9 cellular contexts compared by ENCODE assay signal in the genomic region with DNA sequence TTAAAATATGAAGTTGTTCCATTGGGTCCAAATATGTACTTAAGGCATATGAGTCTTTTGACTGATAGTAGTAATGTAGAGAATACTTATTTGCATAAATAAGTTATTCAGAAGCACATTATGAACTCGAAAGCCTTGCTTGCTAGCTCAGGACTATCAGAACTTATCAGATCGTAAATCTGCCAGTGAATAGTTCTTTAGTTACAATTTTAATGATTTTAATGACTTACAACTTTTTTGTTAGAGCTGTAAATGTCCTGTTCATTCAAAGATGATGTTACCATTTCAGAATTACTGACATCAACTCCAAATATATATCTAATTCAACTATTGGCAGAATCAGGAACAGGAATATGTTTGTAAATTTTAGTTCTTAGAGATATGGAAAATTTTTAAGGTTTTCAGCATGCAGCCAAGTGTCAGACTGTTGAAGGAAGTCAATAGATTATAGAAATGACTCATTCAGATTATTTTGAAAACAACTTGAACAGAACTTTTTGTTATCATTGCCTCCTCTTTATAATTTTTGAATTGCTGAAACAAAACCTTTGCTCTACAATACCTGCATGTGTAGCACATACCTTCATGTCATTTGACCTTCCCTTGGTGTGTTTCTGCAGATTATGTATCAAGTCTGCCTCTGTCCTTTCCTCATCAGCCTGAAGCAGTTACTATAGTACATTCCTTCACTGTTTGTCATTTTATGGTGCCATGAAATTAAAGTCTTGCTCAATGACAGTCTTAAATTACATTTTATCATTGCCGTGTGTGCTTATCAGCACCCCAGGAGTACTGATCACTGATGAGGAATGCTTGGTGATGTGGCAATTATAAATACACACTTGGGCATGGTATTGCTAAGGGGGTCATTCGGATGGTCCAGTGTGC.
DNase-seq lines count a peak whose midpoint lies in the region; ATAC-seq, FAIRE-seq and TF ChIP-seq lines count a peak whose summit lies in the region.
"Had no signal": no experiment of that assay in that cellular context is flagged by ENCODE, and none has a peak within 500 bp of the region (broad histone marks: within the 10 kb centered on the region; RNA-seq: fewer than 3 reads in every experiment).

No MANE protein-coding gene starts in this region.

- no peaks in the 10 kb centered on the region for H3K79me2 ChIP-seq in parathyroid adenoma

- peak; percentile 8 for FAIRE-seq in RCC 7860 (lab: Jason Lieb, UNC)

- H3K36me3 ChIP-seq in parathyroid adenoma (ENCODE audit: control insufficient read depth, insufficient read depth, low read length), result no peaks in the 10 kb centered on the region

- H2AFZ ChIP-seq in parathyroid adenoma, result no peak overlapping the region

- peaks cover 3% of the 10 kb centered on the region for H3K4me1 ChIP-seq in parathyroid adenoma

- H3K27me3 ChIP-seq in parathyroid adenoma (ENCODE audit: control insufficient read depth, insufficient read depth, low read length), result no peaks in the 10 kb centered on the region

- H3K9me3 ChIP-seq in parathyroid adenoma (ENCODE audit: control insufficient read depth, low read length), result no peaks in the 10 kb centered on the region

- H3K27ac ChIP-seq in parathyroid adenoma, result no peak overlapping the region

- no peak for TF ChIP-seq CTCF in parathyroid adenoma (IDR thresholded peaks at IDR 0.05)

- ATAC-seq in HG02759 (IDR thresholded peaks at IDR 0.05; ENCODE audit: unreplicated experiment), result no peak

- no peak overlapping the region for H3K9ac ChIP-seq in parathyroid adenoma

- DNase-seq in GM04504 (ENCODE audit: low read depth), result peak; percentile 52
- peak; percentile 63 for DNase-seq in RCC 7860 (ENCODE audit: low spot score)
- DNase-seq in erythroblast (lab: John Stamatoyannopoulos, UW), result peak; percentile 61 to 69
- DNase-seq in DMS 273 treated with DMSO at 0.1 percent for 48 hours (lab: John Stamatoyannopoulos, UW), result no peak
- no peak for DNase-seq in NCI-H1105 treated with DMSO at 0.1 percent for 48 hours (lab: John Stamatoyannopoulos, UW)
- DNase-seq: midbrain, NCI-H146 had no signal

- no peak overlapping the region for H3K4me3 ChIP-seq in parathyroid adenoma (ENCODE audit: low read depth, low read length)

- peak overlapping the region; percentile 30 for H3K4me2 ChIP-seq in parathyroid adenoma (ENCODE audit: low read length)

- TF ChIP-seq POLR2A in erythroblast (IDR thresholded peaks at IDR 0.05; ENCODE audit: low read length), result no peak

Comparison
In these comparisons a context has a peak if more than half of its experiments do, and no peak if none do; other contexts are left out.
1. DNase-seq: peak in GM04504 (single experiment), RCC 7860 (single experiment) and erythroblast (2 of 2); none in DMS 273 treated with DMSO at 0.1 percent for 48 hours (single experiment) and NCI-H1105 treated with DMSO at 0.1 percent for 48 hours (single experiment).